In genomic region chr1:74197657-74198552, GRCh38 we compare ENCODE assay signal across 8 cellular contexts. TPM values are rescaled to one million over a fixed set of nuclear protein-coding genes. Genes with fewer than 3 reads are reported as not detected.
DNase-seq lines count a peak whose midpoint lies in the region; ATAC-seq and TF ChIP-seq lines count a peak whose summit lies in the region.

TSS of gene FPGT (plus strand) at chr1:74198242. CDS start at chr1:74198279, 37 bp downstream.
TSS of gene LRRIQ3 (minus strand) at chr1:74198176. CDS start at chr1:74183684, 14,492 bp downstream.

- H3K27ac ChIP-seq in PC-9: 0 out of 2 replicates have a peak within 1 kb of the TSS, but pooled peaks have one; percentile 22
- H3K27ac ChIP-seq in esophagus (ENCODE audit: low read depth in 2 of 2, low read length in 1 of 2): peak within 1 kb of the TSS; percentile 92 to 97
- peak within 1 kb of the TSS; percentile 86 to 93 for H3K27ac ChIP-seq in mucosa of rectum (ENCODE audit: low read depth in 2 of 2, low read length in 2 of 2)

- peak within 1 kb of the TSS; percentile 93 for H3K4me3 ChIP-seq in PC-9
- peak within 1 kb of the TSS; percentile 87 to 94 for H3K4me3 ChIP-seq in esophagus (ENCODE audit: low read depth in 1 of 2, low read length in 2 of 2)
- H3K4me3 ChIP-seq in mucosa of rectum (ENCODE audit: low read length in 2 of 2): peak within 1 kb of the TSS; percentile 97 to 100

- H3K27me3 ChIP-seq in PC-9 (ENCODE audit: insufficient read depth, low read depth) (no peaks in the 10 kb centered on the region), esophagus (ENCODE audit: control insufficient read depth in 1 of 2, insufficient read depth in 2 of 2, low read length in 2 of 2) (no peaks in the 10 kb centered on the region), mucosa of rectum (ENCODE audit: control insufficient read depth in 2 of 2, insufficient read depth in 2 of 2, low read length in 2 of 2) (no peaks in the 10 kb centered on the region)

- H3K9me3 Mint-ChIP-seq in activated T-cell treated with anti-CD3 and anti-CD28 coated beads, Interleukin-2, amount 50 U/mL, for 4 hours: no peaks in the 10 kb centered on the region

- in situ Hi-C loops in KBM-7 (cut with MboI; ENCODE audit: low pct_unique_long_range_greater_than_20kb, low sequenced_read_pairs): no loop called here

- TF ChIP-seq CTCF in PC-9 (conservative IDR thresholded peaks at IDR 0.05): no peak

- POLR2A ChIA-PET in PC-9 (lab: Charles Lee; ENCODE audit: unreplicated experiment): interaction anchor here (0.5 to 0.6 kb wide), 2 partner anchors 19 to 1089 kb away, joined by 3 to 5 read pairs; no protein-coding TSS in a partner anchor

- H3F3A ChIP-seq in PC-9 (ENCODE audit: insufficient read depth, low read depth): no peaks in the 10 kb centered on the region

- H3K79me2 ChIP-seq in PC-9 (ENCODE audit: low read depth): 0 out of 2 replicates have a peak, but pooled peaks cover 11% of the 10 kb centered on the region

- 2% methylated on average over 41 of the region's 41 CpGs for WGBS in esophagus, 2 donors

- no peaks in the 10 kb centered on the region; the same call in 1 of the 2 replicates for H3K9me2 ChIP-seq in PC-9 (ENCODE audit: insufficient read depth)

- H3K9ac ChIP-seq in mucosa of rectum (ENCODE audit: low read depth in 1 of 2, low read length in 2 of 2): peak within 1 kb of the TSS; percentile 89 to 96

- H3K9me3 ChIP-seq in PC-9 (ENCODE audit: insufficient read depth, low read depth): no peaks in the 10 kb centered on the region
- no peaks in the 10 kb centered on the region for H3K9me3 ChIP-seq in esophagus (ENCODE audit: control insufficient read depth in 2 of 2, insufficient read depth in 1 of 2, low read depth in 1 of 2, low read length in 1 of 2)
- H3K9me3 ChIP-seq in mucosa of rectum (ENCODE audit: control insufficient read depth in 2 of 2, low read length in 2 of 2): no peaks in the 10 kb centered on the region

- no peaks in the 10 kb centered on the region for H3K36me3 ChIP-seq in PC-9 (ENCODE audit: low read depth)
- H3K36me3 ChIP-seq in esophagus (ENCODE audit: control insufficient read depth in 2 of 2, insufficient read depth in 2 of 2, low read length in 1 of 2): no peaks in the 10 kb centered on the region
- H3K36me3 ChIP-seq in mucosa of rectum (ENCODE audit: control insufficient read depth in 2 of 2, insufficient read depth in 2 of 2, low read length in 2 of 2): peaks cover 4 to 6% of the 10 kb centered on the region in 2 donors

- H3K36me3 Mint-ChIP-seq in activated T-cell treated with anti-CD3 and anti-CD28 coated beads, Interleukin-2, amount 50 U/mL, for 4 hours (ENCODE audit: insufficient read depth): peaks cover 6% of the 10 kb centered on the region

- CTCF ChIA-PET in PC-9 (lab: Charles Lee): no interaction called here

- BruUV-seq in PC-9 (replicated peaks; lab: Mats Ljungman, UMichigan): TSS peak; percentile 55

- peaks cover 22% of the 10 kb centered on the region for H3K4me1 Mint-ChIP-seq in activated T-cell treated with anti-CD3 and anti-CD28 coated beads, Interleukin-2, amount 50 U/mL, for 4 hours (ENCODE audit: low read depth)

- peak within 1 kb of the TSS; percentile 93 for H2AFZ ChIP-seq in PC-9

- peak within 1 kb of the TSS; percentile 79 for H3K4me2 ChIP-seq in PC-9

- DNase-seq in DMS53 treated with DMSO at 0.1 percent for 48 hours (lab: John Stamatoyannopoulos, UW; ENCODE audit: unreplicated experiment) (peak; percentile 97), KBM-7 (peak; percentile 98), PC-9 (peak; percentile 81 to 94)
- DNase-seq in activated T-cell treated with anti-CD3 and anti-CD28 coated beads, Interleukin-2, amount 50 U/mL, for 4 hours: peak; percentile 95
- peak; percentile 90 to 94 for DNase-seq in stimulated activated CD8-positive, alpha-beta memory T cell treated with anti-CD3 and anti-CD28 coated beads, Interleukin-4, amount 100 ng/mL, for 4 hours (ENCODE audit: low read depth in 2 of 2, low spot score in 1 of 2)

- intact Hi-C loops in PC-9 (cut with micrococcal nuclease; ENCODE audit: unreplicated experiment): no loop called here

- peaks cover 10% of the 10 kb centered on the region for H3K4me1 ChIP-seq in PC-9 (replicated peaks; ENCODE audit: insufficient read depth)
- H3K4me1 ChIP-seq in esophagus (ENCODE audit: control insufficient read depth in 2 of 2, insufficient read depth in 2 of 2, low read length in 1 of 2): no peaks in the 10 kb centered on the region
- peaks cover 0 to 4% of the 10 kb centered on the region in 2 donors for H3K4me1 ChIP-seq in mucosa of rectum (ENCODE audit: control insufficient read depth in 2 of 2, insufficient read depth in 2 of 2, low read length in 2 of 2)

- peak; percentile 94 for ATAC-seq in GM21723 (IDR thresholded peaks at IDR 0.05; ENCODE audit: unreplicated experiment)
- peak; percentile 95 to 96 for ATAC-seq in activated T-cell treated with anti-CD3 and anti-CD28 coated beads, Interleukin-2, amount 50 U/mL, for 4 hours

- H3K27me3 Mint-ChIP-seq in activated T-cell treated with anti-CD3 and anti-CD28 coated beads, Interleukin-2, amount 50 U/mL, for 4 hours (ENCODE audit: low read depth): no peaks in the 10 kb centered on the region

- no peaks in the 10 kb centered on the region for H4K20me1 ChIP-seq in PC-9 (ENCODE audit: insufficient read depth)

- peak within 1 kb of the TSS; percentile 91 for H3K4me3 Mint-ChIP-seq in activated T-cell treated with anti-CD3 and anti-CD28 coated beads, Interleukin-2, amount 50 U/mL, for 4 hours

RNA-seq across cellular contexts. Expression of gene FPGT, which starts in this region (rescaled TPM):
- 7.5 and 12.2 TPM in 2 replicates for total RNA-seq in PC-9 (2021)
- total RNA-seq in activated T-cell treated with anti-CD3 and anti-CD28 coated beads, Interleukin-2, amount 50 U/mL, for 4 hours: 10 to 100 TPM in 2 of 3 donors, 1 to 10 TPM in 1; 9.3 to 11.9 (median 11.8) TPM
- 1 to 10 TPM; 5.9 to 6.6 TPM for polyA plus RNA-seq in esophagus

RNA-seq across cellular contexts. Expression of gene LRRIQ3, which starts in this region (rescaled TPM):
- 1.1 and 1.5 TPM in 2 replicates for total RNA-seq in PC-9 (2021)
- 1 to 10 TPM in 2 of 3 donors, under 1 TPM in 1; 0.56 to 2.6 (median 1.4) TPM for total RNA-seq in activated T-cell treated with anti-CD3 and anti-CD28 coated beads, Interleukin-2, amount 50 U/mL, for 4 hours
- polyA plus RNA-seq in esophagus: under 1 TPM; 0.26 to 0.35 TPM

Comparison
In these comparisons a context has a peak if more than half of its experiments do, and no peak if none do; other contexts are left out.
1. Peak in every context shown above with its lines: DNase-seq, ATAC-seq, H3K4me3 ChIP-seq and H3K27ac ChIP-seq.
2. H3K27ac ChIP-seq: peak in every context shown above with its lines; median percentile 94 in esophagus; 90 in mucosa of rectum; 22 in PC-9.